ENCODE assay signal across 25 cellular contexts in the genomic region with DNA sequence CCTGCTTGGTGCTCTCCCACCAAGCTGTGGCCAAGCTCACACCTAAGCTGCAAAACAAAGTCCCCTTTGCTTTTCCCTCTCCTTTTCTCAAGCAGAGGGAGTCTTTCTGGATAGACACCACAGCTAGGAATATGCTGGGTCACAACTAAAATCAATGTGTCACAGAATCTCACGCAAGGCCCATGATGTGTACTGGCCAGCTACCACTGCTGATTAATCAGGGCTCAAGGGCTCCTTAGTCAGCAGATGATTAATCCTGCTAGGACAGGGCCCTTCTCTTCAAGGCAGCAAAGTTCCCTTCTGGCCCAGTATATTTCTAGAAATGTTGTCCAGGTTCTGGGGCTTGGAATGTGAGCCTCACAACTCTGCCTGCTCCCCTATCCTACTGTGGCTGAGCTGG. TPM values are rescaled to one million over a fixed set of nuclear protein-coding genes. Genes with fewer than 3 reads are reported as not detected.
"Had no signal": no experiment of that assay in that cellular context is flagged by ENCODE, and none has a peak within 500 bp of the region (broad histone marks: within the 10 kb centered on the region; RNA-seq: fewer than 3 reads in every experiment).

No MANE protein-coding gene starts in this region.

- H3K27ac ChIP-seq: body of pancreas, gastrocnemius medialis, suprapubic skin, tibial nerve had no signal

- H3K9me3 ChIP-seq: body of pancreas, gastrocnemius medialis, suprapubic skin, tibial nerve had no signal

- DNase-seq: activated B cell treated with CpG ODN at 0.5 μM for 24 hours; activated CD4-positive, alpha-beta T cell treated with anti-CD3 and anti-CD28 coated beads for 36 hours; activated CD4-positive, alpha-beta T cell treated with anti-CD3 and anti-CD28 coated beads, Interleukin-2, amount 50 U/mL, for 4 hours; activated effector memory CD4-positive, alpha-beta T cell treated with Interleukin-2 at 50 U/mL for 16 hours; activated naive CD4-positive, alpha-beta T cell treated with anti-CD3 and anti-CD28 coated beads for 36 hours; activated naive CD8-positive, alpha-beta T cell treated with anti-CD3 and anti-CD28 coated beads, Interleukin-2, amount 10 ng/mL, durations not matched to agents 7 days and 5 days; activated T-cell treated with anti-CD3 and anti-CD28 coated beads, Interleukin-2, amount 50 U/mL, for 72 hours; body of pancreas; caudate nucleus; effector CD8-positive, alpha-beta T cell; gastrocnemius medialis; hypothalamus; left ventricle myocardium superior; mammary epithelial cell; midbrain; natural killer cell; right cardiac atrium; stimulated activated CD4-positive, alpha-beta T cell treated with anti-CD3 and anti-CD28 coated beads, Interleukin-1b, Interleukin-23, amount 100 ng/mL, for 48 hours had no signal

- H3K36me3 ChIP-seq: gastrocnemius medialis, suprapubic skin, tibial nerve had no signal

- H3K4me1 ChIP-seq: body of pancreas, gastrocnemius medialis, suprapubic skin, tibial nerve had no signal

- H3K27me3 ChIP-seq: body of pancreas, gastrocnemius medialis, suprapubic skin, tibial nerve had no signal

- H3K4me3 ChIP-seq: body of pancreas, gastrocnemius medialis, suprapubic skin, tibial nerve had no signal

RNA-seq across cellular contexts. Expression of gene TENT5D, which starts 32.0 kb away (rescaled TPM):
- total RNA-seq: activated B cell treated with CpG ODN at 0.5 μM for 24 hours; activated CD4-positive, alpha-beta T cell treated with anti-CD3 and anti-CD28 coated beads for 36 hours; activated naive CD4-positive, alpha-beta T cell treated with anti-CD3 and anti-CD28 coated beads for 36 hours; activated naive CD8-positive, alpha-beta T cell treated with anti-CD3 and anti-CD28 coated beads, Interleukin-2, amount 10 ng/mL, durations not matched to agents 7 days and 5 days; activated T-cell treated with anti-CD3 and anti-CD28 coated beads, Interleukin-2, amount 50 U/mL, for 72 hours; body of pancreas; gastrocnemius medialis; left ventricle myocardium superior; natural killer cell; osteocyte; pulmonary artery endothelial cell; right cardiac atrium; skeletal muscle tissue; suprapubic skin; tibial nerve; urinary bladder had no signal
- polyA plus RNA-seq: esophagus, mammary epithelial cell, right cardiac atrium, urinary bladder had no signal
